ENCODE assay signal across 1 cellular context in the genomic region with DNA sequence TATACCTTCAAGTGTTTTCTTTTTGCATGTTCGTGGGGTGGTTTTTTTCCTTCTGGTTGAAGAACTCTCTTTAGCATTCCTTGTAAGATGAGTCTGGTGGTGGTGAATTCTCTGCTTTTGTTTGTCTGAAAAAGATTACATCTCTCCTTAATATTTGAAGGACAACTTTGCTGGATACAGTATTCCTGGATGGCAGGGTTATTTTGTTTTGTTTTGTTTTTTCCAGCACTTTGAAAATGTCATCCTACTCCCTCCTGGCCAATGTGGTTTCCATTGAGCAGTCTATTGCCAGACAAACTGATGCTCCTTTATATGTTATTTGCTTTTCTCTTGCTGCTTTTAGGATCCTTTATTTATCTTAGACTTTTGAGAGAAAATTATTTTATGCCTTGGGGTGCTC.
TF ChIP-seq lines count a peak whose summit lies in the region.

No MANE protein-coding gene starts in this region.

TF ChIP-seq in HepG2, 621 proteins besides CTCF, POLR2A, EP300 and RAD21:
- TF ChIP-seq FOXO4 (CRISPR knock-in tag; conservative IDR thresholded peaks at IDR 0.05) (no peak), ZNF136 (CRISPR knock-in tag; IDR thresholded peaks at IDR 0.05; ENCODE audit: low read depth) (peak; percentile 50; the same call in 1 of the 2 replicates), CCDC6 (CRISPR knock-in tag; IDR thresholded peaks at IDR 0.05) (no peak), JUND (CRISPR knock-in tag; IDR thresholded peaks at IDR 0.05) (no peak), SALL2 (CRISPR knock-in tag; IDR thresholded peaks at IDR 0.05) (no peak), CCAR2 (optimal IDR thresholded peaks at IDR 0.05; ENCODE audit: low read depth, low read length) (no peak)
- TF ChIP-seq, protein P1, sequence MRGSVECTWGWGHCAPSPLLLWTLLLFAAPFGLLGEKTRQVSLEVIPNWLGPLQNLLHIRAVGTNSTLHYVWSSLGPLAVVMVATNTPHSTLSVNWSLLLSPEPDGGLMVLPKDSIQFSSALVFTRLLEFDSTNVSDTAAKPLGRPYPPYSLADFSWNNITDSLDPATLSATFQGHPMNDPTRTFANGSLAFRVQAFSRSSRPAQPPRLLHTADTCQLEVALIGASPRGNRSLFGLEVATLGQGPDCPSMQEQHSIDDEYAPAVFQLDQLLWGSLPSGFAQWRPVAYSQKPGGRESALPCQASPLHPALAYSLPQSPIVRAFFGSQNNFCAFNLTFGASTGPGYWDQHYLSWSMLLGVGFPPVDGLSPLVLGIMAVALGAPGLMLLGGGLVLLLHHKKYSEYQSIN (CRISPR knock-in tag; IDR thresholded peaks at IDR 0.05; ENCODE audit: borderline replicate concordance), result no peak
